ENCODE assay signal across 14 cellular contexts in genomic region chr21:8992731-8993174, GRCh38.
DNase-seq lines count a peak whose midpoint lies in the region; ATAC-seq, FAIRE-seq and TF ChIP-seq lines count a peak whose summit lies in the region.
"Had no signal": no experiment of that assay in that cellular context is flagged by ENCODE, and none has a peak within 500 bp of the region (broad histone marks: within the 10 kb centered on the region; RNA-seq: fewer than 3 reads in every experiment).

No MANE protein-coding gene starts in this region.

- H3K4me1 ChIP-seq in A549 = no peaks in the 10 kb centered on the region
- H3K4me1 ChIP-seq in Karpas-422 (ENCODE audit: low read length) = no peaks in the 10 kb centered on the region
- no peaks in the 10 kb centered on the region for H3K4me1 ChIP-seq in endodermal cell (ENCODE audit: control insufficient read depth, insufficient read depth, low read length)
- no peaks in the 10 kb centered on the region for H3K4me1 ChIP-seq in lower lobe of right lung
- H3K4me1 ChIP-seq: uterus had no signal

- H3K9me3 Mint-ChIP-seq in endodermal cell = peaks cover 90% of the 10 kb centered on the region
- H3K9me3 Mint-ChIP-seq in T-helper 2 cell treated with Interferon-gamma antibody and Interleukin-4, amounts not matched to agents 5 μg/mL and 100 μg/mL, for 36 hours = peaks cover 80% of the 10 kb centered on the region
- H3K9me3 Mint-ChIP-seq in activated T-cell treated with anti-CD3 and anti-CD28 coated beads, Interleukin-2, amount 50 U/mL, for 4 hours = peaks cover 41% of the 10 kb centered on the region

- H3K27ac ChIP-seq in A549 (no peak overlapping the region), Karpas-422 (ENCODE audit: low read length) (no peak overlapping the region), endodermal cell (ENCODE audit: low read depth, low read length) (no peak overlapping the region), lower lobe of right lung (no peak overlapping the region)
- H3K27ac ChIP-seq: HL-60, skin epidermis, uterus had no signal

- H3K79me2 ChIP-seq in Karpas-422 (ENCODE audit: low read length) = no peaks in the 10 kb centered on the region

- intact Hi-C loops in lower lobe of right lung (cut with DNase I) = no loop called here

- TF ChIP-seq RAD21 in A549 (conservative IDR thresholded peaks at IDR 0.05 in 1 of 2, IDR thresholded peaks at IDR 0.05 in 1 of 2) = no peak

- peaks cover 22% of the 10 kb centered on the region for H3K36me3 Mint-ChIP-seq in endodermal cell (ENCODE audit: low read depth)
- H3K36me3 Mint-ChIP-seq in T-helper 2 cell treated with Interferon-gamma antibody and Interleukin-4, amounts not matched to agents 5 μg/mL and 100 μg/mL, for 36 hours (ENCODE audit: low read depth) = peaks cover 3% of the 10 kb centered on the region
- H3K36me3 Mint-ChIP-seq in activated T-cell treated with anti-CD3 and anti-CD28 coated beads, Interleukin-2, amount 50 U/mL, for 4 hours (ENCODE audit: insufficient read depth) = no peaks in the 10 kb centered on the region
- H3K36me3 Mint-ChIP-seq: brain had no signal

- no peak overlapping the region for H3K4me3 Mint-ChIP-seq in endodermal cell
- H3K4me3 Mint-ChIP-seq in T-helper 2 cell treated with Interferon-gamma antibody and Interleukin-4, amounts not matched to agents 5 μg/mL and 100 μg/mL, for 36 hours = no peak overlapping the region
- no peak overlapping the region for H3K4me3 Mint-ChIP-seq in activated T-cell treated with anti-CD3 and anti-CD28 coated beads, Interleukin-2, amount 50 U/mL, for 4 hours
- H3K4me3 Mint-ChIP-seq: brain had no signal

- no peak overlapping the region for H3K4me2 ChIP-seq in A549
- H3K4me2 ChIP-seq in Karpas-422 (ENCODE audit: low read depth, low read length, poor library complexity, severe bottlenecking) = no peak overlapping the region

- H3K9me3 ChIP-seq in A549 = no peaks in the 10 kb centered on the region
- H3K9me3 ChIP-seq in Karpas-422 (ENCODE audit: low read length) = peaks cover 75% of the 10 kb centered on the region
- H3K9me3 ChIP-seq in endodermal cell (ENCODE audit: control insufficient read depth, low read length) = peaks cover 93% of the 10 kb centered on the region
- no peaks in the 10 kb centered on the region for H3K9me3 ChIP-seq in lower lobe of right lung
- H3K9me3 ChIP-seq: uterus had no signal

- POLR2A ChIA-PET in A549 (lab: Yijun Ruan, JAX) = no interaction called here

- H3K4me3 ChIP-seq in A549 (no peak overlapping the region), Karpas-422 (ENCODE audit: low read length) (peak overlapping the region; percentile 9; the same call in 1 of the 2 replicates), endodermal cell (ENCODE audit: low read length) (peak overlapping the region; percentile 20), lower lobe of right lung (no peak overlapping the region)
- H3K4me3 ChIP-seq: skin epidermis, uterus had no signal

- 14% methylated on average over 6 of the region's 6 CpGs for whole genome bisulfite sequencing in A549 (ENCODE audit: missing lambda C conversion rate)
- 57 to 64% methylated on average over 6 of the region's 6 CpGs for WGBS in endodermal cell (ENCODE audit: insufficient coverage in 1 of 2, insufficient read length in 1 of 2), 2 experiments

- no peaks in the 10 kb centered on the region for H3K27me3 ChIP-seq in Karpas-422 (ENCODE audit: low read length)
- H3K27me3 ChIP-seq in endodermal cell (ENCODE audit: control insufficient read depth, insufficient read depth, low read length, poor library complexity, severe bottlenecking) = no peaks in the 10 kb centered on the region
- peaks cover 49% of the 10 kb centered on the region for H3K27me3 ChIP-seq in lower lobe of right lung (ENCODE audit: low read depth)

- TF ChIP-seq POLR2A in A549 (IDR thresholded peaks at IDR 0.05; ENCODE audit: low read length) = no peak

- H3K9me2 ChIP-seq in Karpas-422 (replicated peaks; ENCODE audit: insufficient read depth, low read length) = no peaks in the 10 kb centered on the region

- no peaks in the 10 kb centered on the region for H3K4me1 Mint-ChIP-seq in endodermal cell
- no peaks in the 10 kb centered on the region for H3K4me1 Mint-ChIP-seq in T-helper 2 cell treated with Interferon-gamma antibody and Interleukin-4, amounts not matched to agents 5 μg/mL and 100 μg/mL, for 36 hours (ENCODE audit: low read depth)
- no peaks in the 10 kb centered on the region for H3K4me1 Mint-ChIP-seq in activated T-cell treated with anti-CD3 and anti-CD28 coated beads, Interleukin-2, amount 50 U/mL, for 4 hours (ENCODE audit: low read depth)
- H3K4me1 Mint-ChIP-seq: brain had no signal

- H3K36me3 ChIP-seq in Karpas-422 (ENCODE audit: insufficient read depth, low read length) (no peaks in the 10 kb centered on the region), endodermal cell (ENCODE audit: control insufficient read depth, insufficient read depth, low read length) (no peaks in the 10 kb centered on the region), lower lobe of right lung (no peaks in the 10 kb centered on the region)
- H3K36me3 ChIP-seq: uterus had no signal

- CTCF ChIA-PET in A549 (lab: Yijun Ruan, JAX) = interaction anchor here (1.8 kb wide), 1 partner anchor 14 kb away, joined by 4 read pairs; no protein-coding TSS in a partner anchor

- no peak for TF ChIP-seq EP300 in A549 (IDR thresholded peaks at IDR 0.05)

- DNase-seq in A549 (ENCODE audit: low read depth in 1 of 2, low spot score in 1 of 2) (peak in 1 of 2 experiments; percentile 97), Karpas-422 (peak; percentile 39), endodermal cell (peak; percentile 61), lower lobe of right lung (no peak), DMS79 (lab: John Stamatoyannopoulos, UW) (no peak)
- no peak for DNase-seq in T-helper 2 cell treated with Interferon-gamma antibody and Interleukin-4, amounts not matched to agents 5 μg/mL and 100 μg/mL, for 36 hours (ENCODE audit: low spot score)
- no peak for DNase-seq in activated T-cell treated with anti-CD3 and anti-CD28 coated beads, Interleukin-2, amount 50 U/mL, for 4 hours
- DNase-seq: NCI-H526 treated with DMSO at 0.1 percent for 48 hours, uterus had no signal

- H3K9ac ChIP-seq in Karpas-422 (ENCODE audit: low read length) (no peak overlapping the region), endodermal cell (ENCODE audit: extremely low read depth, low read length, poor library complexity, severe bottlenecking) (no peak overlapping the region)

- H3K27ac Mint-ChIP-seq in endodermal cell = no peak overlapping the region
- H3K27ac Mint-ChIP-seq in T-helper 2 cell treated with Interferon-gamma antibody and Interleukin-4, amounts not matched to agents 5 μg/mL and 100 μg/mL, for 36 hours = no peak overlapping the region
- H3K27ac Mint-ChIP-seq: brain had no signal

- no peaks in the 10 kb centered on the region for H4K20me1 ChIP-seq in Karpas-422 (ENCODE audit: insufficient read depth, low read depth, low read length)

- TF ChIP-seq CTCF in A549 (IDR thresholded peaks at IDR 0.05) (no peak), endodermal cell (conservative IDR thresholded peaks at IDR 0.05) (no peak), lower lobe of right lung (IDR thresholded peaks at IDR 0.05) (no peak)

- FAIRE-seq in A549 (lab: Jason Lieb, UNC) = no peak
- FAIRE-seq: G401.6 had no signal

- H3K27me3 Mint-ChIP-seq in endodermal cell (ENCODE audit: insufficient read depth) = no peaks in the 10 kb centered on the region
- H3K27me3 Mint-ChIP-seq in T-helper 2 cell treated with Interferon-gamma antibody and Interleukin-4, amounts not matched to agents 5 μg/mL and 100 μg/mL, for 36 hours (ENCODE audit: low read depth) = no peaks in the 10 kb centered on the region
- peaks cover 50% of the 10 kb centered on the region for H3K27me3 Mint-ChIP-seq in activated T-cell treated with anti-CD3 and anti-CD28 coated beads, Interleukin-2, amount 50 U/mL, for 4 hours (ENCODE audit: low read depth)
- H3K27me3 Mint-ChIP-seq: brain had no signal

- no peak overlapping the region for H2AFZ ChIP-seq in Karpas-422 (ENCODE audit: low read length)

- ATAC-seq in A549 (peak; percentile 7 to 34), lower lobe of right lung (peak; percentile 44 to 53), GM18870 (IDR thresholded peaks at IDR 0.05; ENCODE audit: unreplicated experiment) (no peak)
- no peak for ATAC-seq in activated T-cell treated with anti-CD3 and anti-CD28 coated beads, Interleukin-2, amount 50 U/mL, for 4 hours

TF ChIP-seq in A549, 52 proteins besides CTCF, POLR2A, EP300 and RAD21:
- TF ChIP-seq MAX (IDR thresholded peaks at IDR 0.05) (peak; percentile 73), TFCP2L1 (CRISPR knock-in tag; IDR thresholded peaks at IDR 0.05) (peak; percentile 39), NFE2L2 (conservative IDR thresholded peaks at IDR 0.05; ENCODE audit: low read length) (no peak), GATA3 (IDR thresholded peaks at IDR 0.05; ENCODE audit: borderline replicate concordance) (peak; percentile 22; the same call in 1 of the 2 replicates)

Comparison
In these comparisons a context has a peak if more than half of its experiments do, and no peak if none do; other contexts are left out.
1. ATAC-seq: peak in A549 (2 of 2) and lower lobe of right lung (2 of 2); none in GM18870 (single experiment) and activated T-cell treated with anti-CD3 and anti-CD28 coated beads, Interleukin-2, amount 50 U/mL, for 4 hours (0 of 2).
2. DNase-seq: peak in Karpas-422 (single experiment) and endodermal cell (single experiment); none in lower lobe of right lung (single experiment), DMS79 (single experiment), T-helper 2 cell treated with Interferon-gamma antibody and Interleukin-4, amounts not matched to agents 5 μg/mL and 100 μg/mL, for 36 hours (single experiment) and activated T-cell treated with anti-CD3 and anti-CD28 coated beads, Interleukin-2, amount 50 U/mL, for 4 hours (single experiment).
3. H3K4me3 ChIP-seq: peak in Karpas-422 (single experiment) and endodermal cell (single experiment); none in A549 (single experiment) and lower lobe of right lung (single experiment).